In the genomic region with DNA sequence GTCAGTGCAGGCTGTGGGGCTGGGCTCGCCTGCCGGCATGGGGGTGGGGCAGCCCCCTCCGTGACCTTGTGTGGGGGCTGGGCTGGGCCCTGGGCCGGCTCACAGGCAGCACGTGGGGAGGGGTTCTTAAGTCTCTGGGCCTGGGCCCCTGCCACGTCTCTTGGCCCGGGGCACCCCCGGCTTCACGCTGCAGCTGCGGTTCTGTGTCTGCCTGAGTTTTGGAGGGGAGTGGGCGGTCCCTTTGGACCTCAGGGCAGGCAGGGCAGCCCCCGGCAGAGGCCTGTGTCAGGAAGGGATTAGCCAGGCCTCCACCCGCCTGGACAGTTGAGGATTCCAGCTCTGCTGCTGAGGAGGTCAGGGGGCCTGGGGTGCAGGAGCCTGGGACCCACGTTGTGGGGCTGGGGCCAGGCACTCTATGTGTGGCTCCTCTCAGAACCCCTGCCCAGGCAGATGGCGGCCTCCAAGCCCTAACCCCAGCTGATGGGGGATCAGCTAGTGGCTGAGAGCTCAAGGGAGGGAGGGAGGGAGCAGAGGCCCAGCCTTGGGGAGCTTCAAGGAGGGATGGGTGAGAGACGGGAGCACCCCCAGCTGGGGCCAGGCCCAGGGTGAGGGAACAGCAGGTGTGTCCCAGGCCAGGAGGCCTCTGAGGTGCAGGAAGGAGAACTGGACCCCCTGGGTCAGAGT, we compare ENCODE assay signal across 1 cellular context.
TF ChIP-seq lines count a peak whose summit lies in the region.

No MANE protein-coding gene starts in this region.

TF ChIP-seq in HepG2, 621 proteins besides CTCF, POLR2A, EP300 and RAD21:
- TF ChIP-seq ZNF225 (CRISPR knock-in tag; IDR thresholded peaks at IDR 0.05) (no peak), HDAC1 (CRISPR knock-in tag; IDR thresholded peaks at IDR 0.05) (no peak), PCBP1 (IDR thresholded peaks at IDR 0.05; ENCODE audit: borderline replicate concordance, low read depth, low read length) (no peak), FOSL1 (CRISPR knock-in tag; IDR thresholded peaks at IDR 0.05; ENCODE audit: borderline replicate concordance) (no peak), ZNF552 (CRISPR knock-in tag; IDR thresholded peaks at IDR 0.05; ENCODE audit: borderline replicate concordance) (no peak), CENPT (CRISPR knock-in tag; IDR thresholded peaks at IDR 0.05; ENCODE audit: low read depth) (no peak), HOXA9 (CRISPR knock-in tag; IDR thresholded peaks at IDR 0.05; ENCODE audit: borderline replicate concordance) (no peak), HMGA1 (CRISPR knock-in tag; conservative IDR thresholded peaks at IDR 0.05) (no peak), LCORL (IDR thresholded peaks at IDR 0.05) (no peak), LCORL (CRISPR knock-in tag; IDR thresholded peaks at IDR 0.05) (no peak), ZBTB20 (CRISPR knock-in tag; IDR thresholded peaks at IDR 0.05; ENCODE audit: borderline replicate concordance, low read depth) (no peak), SMAD9 (CRISPR knock-in tag; IDR thresholded peaks at IDR 0.05) (no peak), ZNF674 (CRISPR knock-in tag; IDR thresholded peaks at IDR 0.05; ENCODE audit: low read depth) (no peak), ZNF235 (CRISPR knock-in tag; IDR thresholded peaks at IDR 0.05; ENCODE audit: borderline replicate concordance) (no peak), ZNF737 (CRISPR knock-in tag; IDR thresholded peaks at IDR 0.05; ENCODE audit: borderline replicate concordance) (no peak), ZNF75D (CRISPR knock-in tag; IDR thresholded peaks at IDR 0.05; ENCODE audit: borderline replicate concordance) (no peak), NBN (conservative IDR thresholded peaks at IDR 0.05) (no peak)
- TF ChIP-seq, protein P1, sequence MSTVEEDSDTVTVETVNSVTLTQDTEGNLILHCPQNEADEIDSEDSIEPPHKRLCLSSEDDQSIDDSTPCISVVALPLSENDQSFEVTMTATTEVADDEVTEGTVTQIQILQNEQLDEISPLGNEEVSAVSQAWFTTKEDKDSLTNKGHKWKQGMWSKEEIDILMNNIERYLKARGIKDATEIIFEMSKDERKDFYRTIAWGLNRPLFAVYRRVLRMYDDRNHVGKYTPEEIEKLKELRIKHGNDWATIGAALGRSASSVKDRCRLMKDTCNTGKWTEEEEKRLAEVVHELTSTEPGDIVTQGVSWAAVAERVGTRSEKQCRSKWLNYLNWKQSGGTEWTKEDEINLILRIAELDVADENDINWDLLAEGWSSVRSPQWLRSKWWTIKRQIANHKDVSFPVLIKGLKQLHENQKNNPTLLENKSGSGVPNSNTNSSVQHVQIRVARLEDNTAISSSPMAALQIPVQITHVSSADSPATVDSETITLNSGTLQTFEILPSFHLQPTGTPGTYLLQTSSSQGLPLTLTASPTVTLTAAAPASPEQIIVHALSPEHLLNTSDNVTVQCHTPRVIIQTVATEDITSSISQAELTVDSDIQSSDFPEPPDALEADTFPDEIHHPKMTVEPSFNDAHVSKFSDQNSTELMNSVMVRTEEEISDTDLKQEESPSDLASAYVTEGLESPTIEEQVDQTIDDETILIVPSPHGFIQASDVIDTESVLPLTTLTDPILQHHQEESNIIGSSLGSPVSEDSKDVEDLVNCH (CRISPR knock-in tag; IDR thresholded peaks at IDR 0.05), result no peak
- TF ChIP-seq, protein P2, sequence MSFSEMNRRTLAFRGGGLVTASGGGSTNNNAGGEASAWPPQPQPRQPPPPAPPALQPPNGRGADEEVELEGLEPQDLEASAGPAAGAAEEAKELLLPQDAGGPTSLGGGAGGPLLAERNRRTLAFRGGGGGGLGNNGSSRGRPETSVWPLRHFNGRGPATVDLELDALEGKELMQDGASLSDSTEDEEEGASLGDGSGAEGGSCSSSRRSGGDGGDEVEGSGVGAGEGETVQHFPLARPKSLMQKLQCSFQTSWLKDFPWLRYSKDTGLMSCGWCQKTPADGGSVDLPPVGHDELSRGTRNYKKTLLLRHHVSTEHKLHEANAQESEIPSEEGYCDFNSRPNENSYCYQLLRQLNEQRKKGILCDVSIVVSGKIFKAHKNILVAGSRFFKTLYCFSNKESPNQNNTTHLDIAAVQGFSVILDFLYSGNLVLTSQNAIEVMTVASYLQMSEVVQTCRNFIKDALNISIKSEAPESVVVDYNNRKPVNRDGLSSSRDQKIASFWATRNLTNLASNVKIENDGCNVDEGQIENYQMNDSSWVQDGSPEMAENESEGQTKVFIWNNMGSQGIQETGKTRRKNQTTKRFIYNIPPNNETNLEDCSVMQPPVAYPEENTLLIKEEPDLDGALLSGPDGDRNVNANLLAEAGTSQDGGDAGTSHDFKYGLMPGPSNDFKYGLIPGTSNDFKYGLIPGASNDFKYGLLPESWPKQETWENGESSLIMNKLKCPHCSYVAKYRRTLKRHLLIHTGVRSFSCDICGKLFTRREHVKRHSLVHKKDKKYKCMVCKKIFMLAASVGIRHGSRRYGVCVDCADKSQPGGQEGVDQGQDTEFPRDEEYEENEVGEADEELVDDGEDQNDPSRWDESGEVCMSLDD (CRISPR knock-in tag; IDR thresholded peaks at IDR 0.05; ENCODE audit: borderline replicate concordance), result no peak
